5 cellular contexts compared by ENCODE assay signal in the genomic region with DNA sequence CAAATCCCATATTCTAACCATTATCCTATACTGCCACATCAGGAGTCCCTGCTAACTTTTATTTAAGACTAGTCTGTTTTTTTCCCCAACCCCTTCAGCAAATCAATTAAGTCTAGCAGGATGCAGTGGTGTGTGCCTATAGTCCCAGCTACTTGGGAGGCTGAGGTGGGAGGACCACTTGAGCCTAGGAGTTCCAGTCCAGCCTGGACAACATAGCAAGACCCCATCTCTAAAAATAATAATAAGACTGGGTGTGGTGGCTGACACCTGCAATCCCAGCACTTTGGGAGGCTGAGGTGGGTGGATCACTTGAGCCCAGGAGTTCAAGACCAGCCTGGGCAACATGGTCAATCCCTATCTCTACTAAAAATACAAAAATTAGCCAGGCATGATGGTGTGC. TPM values are rescaled to one million over a fixed set of nuclear protein-coding genes. Genes with fewer than 3 reads are reported as not detected.
DNase-seq lines count a peak whose midpoint lies in the region; ATAC-seq, FAIRE-seq and TF ChIP-seq lines count a peak whose summit lies in the region.
"Not testable (repeated sequence)": the region's sequence is repeated elsewhere in the genome, so short reads cannot be mapped to it uniquely, and the experiment has no call there.

No MANE protein-coding gene starts in this region.

- BruUV-seq in K562 (replicated peaks; lab: Mats Ljungman, UMichigan); HepG2 (replicated peaks; lab: Mats Ljungman, UMichigan): not testable (repeated sequence)

- H3K4me1 Mint-ChIP-seq in CD4-positive, CD25-positive, alpha-beta regulatory T cell; WTC11: not testable (repeated sequence)

- POLR2A ChIA-PET in HEK293 (lab: Yijun Ruan, JAX): interaction anchor here (0.6 to 2.6 kb wide), 2 partner anchors 16 to 40 kb away, joined by 3 to 15 read pairs; a partner anchor contains a TSS
- POLR2A ChIA-PET in WTC11 (lab: Charles Lee): interaction anchor here (1.1 kb wide), 1 partner anchor 16 kb away, joined by 4 read pairs; a partner anchor contains a TSS
- POLR2A ChIA-PET in K562 (lab: Yijun Ruan, JAX): interaction anchor here (0.8 to 9.5 kb wide), 2 partner anchors 11 to 16 kb away, joined by 3 to 75 read pairs; no protein-coding TSS in a partner anchor
- POLR2A ChIA-PET in HepG2 (lab: Yijun Ruan, JAX): interaction anchor here (2.9 kb wide), 1 partner anchor 16 kb away, joined by 7 read pairs; a partner anchor contains a TSS

- intact Hi-C loops in K562 (cut with micrococcal nuclease); HepG2 (cut with micrococcal nuclease; ENCODE audit: unreplicated experiment): not testable (repeated sequence)

- not testable (repeated sequence) for TF ChIP-seq EP300 in K562 (IDR thresholded peaks at IDR 0.05; ENCODE audit: low read length); HepG2 (IDR thresholded peaks at IDR 0.05; ENCODE audit: low read depth in 2 of 2, low read length in 2 of 2); HepG2 (CRISPR knock-in tag; IDR thresholded peaks at IDR 0.05; ENCODE audit: borderline replicate concordance)

- not testable (repeated sequence) for H4K20me1 ChIP-seq in K562 (replicated peaks; ENCODE audit: control insufficient read depth, insufficient read depth, low read length); HepG2 (ENCODE audit: insufficient read depth, low read length)

- not testable (repeated sequence) for TF ChIP-seq RAD21 in K562 (CRISPR knock-in tag; conservative IDR thresholded peaks at IDR 0.05 in 1 of 2, IDR thresholded peaks at IDR 0.05 in 1 of 2); HepG2 (CRISPR knock-in tag; IDR thresholded peaks at IDR 0.05)

- not testable (repeated sequence) for H3K79me2 ChIP-seq in K562 (ENCODE audit: control insufficient read depth, insufficient read depth, low read length); HepG2 (ENCODE audit: insufficient read depth, low read length)

- H3K4me1 ChIP-seq in CD4-positive, CD25-positive, alpha-beta regulatory T cell (ENCODE audit: control insufficient read depth, insufficient read depth, low read length, poor library complexity, severe bottlenecking); HEK293 (ENCODE audit: control insufficient read depth, insufficient read depth, low read length); K562 (replicated peaks in 1 of 2; ENCODE audit: control insufficient read depth in 2 of 2, insufficient read depth in 2 of 2, low read length in 2 of 2); HepG2 (ENCODE audit: insufficient read depth, low read length): not testable (repeated sequence)

- peaks cover 11% of the 10 kb centered on the region for H3K36me3 Mint-ChIP-seq in CD4-positive, CD25-positive, alpha-beta regulatory T cell
- not testable (repeated sequence) for H3K36me3 Mint-ChIP-seq in WTC11

- H3K27ac ChIP-seq in CD4-positive, CD25-positive, alpha-beta regulatory T cell (ENCODE audit: insufficient read depth, low read length, poor library complexity, severe bottlenecking); HEK293 (ENCODE audit: extremely low read depth, low read depth, low read length); K562 (ENCODE audit: extremely low read depth, low read depth, low read length); HepG2 (ENCODE audit: extremely low read length, insufficient read depth, low read length): not testable (repeated sequence)

- H3K36me3 ChIP-seq in CD4-positive, CD25-positive, alpha-beta regulatory T cell (ENCODE audit: control insufficient read depth, insufficient read depth, low read length): peaks cover 29% of the 10 kb centered on the region
- H3K36me3 ChIP-seq in HEK293 (ENCODE audit: control insufficient read depth in 2 of 2, insufficient read depth in 1 of 2, low read length in 2 of 2) (peaks cover 10 to 20% of the 10 kb centered on the region in 2 experiments; a peak in 2 of 3 replicates), K562 (ENCODE audit: control insufficient read depth, insufficient read depth, low read length) (peaks cover 48% of the 10 kb centered on the region; the same call in 2 of the 3 replicates), HepG2 (replicated peaks in 1 of 2; ENCODE audit: control insufficient read depth in 1 of 2, insufficient read depth in 2 of 2, low read length in 2 of 2) (peaks cover 6 to 45% of the 10 kb centered on the region in 2 experiments; a peak in 4 of 5 replicates)

- H2AFZ ChIP-seq in K562 (ENCODE audit: low read depth, low read length); HepG2 (ENCODE audit: low read length): not testable (repeated sequence)

- not testable (repeated sequence) for TF ChIP-seq POLR2A in K562 (conservative IDR thresholded peaks at IDR 0.05); HepG2 (IDR thresholded peaks at IDR 0.05; ENCODE audit: insufficient read depth in 1 of 2, low read depth in 2 of 2, low read length in 2 of 2)

- H3K27ac Mint-ChIP-seq in CD4-positive, CD25-positive, alpha-beta regulatory T cell: peak overlapping the region in 2 of 3 donors; percentile 20 to 65
- not testable (repeated sequence) for H3K27ac Mint-ChIP-seq in WTC11

- not testable (repeated sequence) for ATAC-seq in CD4-positive, CD25-positive, alpha-beta regulatory T cell (ENCODE audit: low read depth in 2 of 2); WTC11; K562; HepG2

- TF ChIP-seq CTCF in HEK293 (tag by site-specific recombination; IDR thresholded peaks at IDR 0.05); WTC11 (IDR thresholded peaks at IDR 0.05); K562 (IDR thresholded peaks at IDR 0.05 in 2 of 3, conservative IDR thresholded peaks at IDR 0.05 in 1 of 3; ENCODE audit: insufficient read depth in 2 of 3, low read depth in 1 of 3, low read length in 3 of 3); HepG2 (CRISPR knock-in tag; IDR thresholded peaks at IDR 0.05): not testable (repeated sequence)

- H3K4me3 Mint-ChIP-seq in CD4-positive, CD25-positive, alpha-beta regulatory T cell; WTC11: not testable (repeated sequence)

- not testable (repeated sequence) for H3K9me3 Mint-ChIP-seq in CD4-positive, CD25-positive, alpha-beta regulatory T cell; WTC11

- H3K4me3 ChIP-seq in CD4-positive, CD25-positive, alpha-beta regulatory T cell (ENCODE audit: low read depth, low read length); HEK293 (ENCODE audit: low read depth, low read length); K562; HepG2 (replicated peaks in 1 of 3; ENCODE audit: insufficient read depth in 1 of 3, low read depth in 2 of 3, low read length in 3 of 3): not testable (repeated sequence)

- H3K9me3 ChIP-seq in CD4-positive, CD25-positive, alpha-beta regulatory T cell (ENCODE audit: control insufficient read depth in 2 of 2, low read length in 2 of 2); HEK293 (ENCODE audit: control insufficient read depth, insufficient read depth, low read depth, low read length); K562 (replicated peaks; ENCODE audit: control insufficient read depth, insufficient read depth, low read depth, low read length); HepG2 (ENCODE audit: low read length): not testable (repeated sequence)

- H3K27me3 Mint-ChIP-seq in CD4-positive, CD25-positive, alpha-beta regulatory T cell; WTC11 (ENCODE audit: low read depth): not testable (repeated sequence)

- H3K9ac ChIP-seq in K562 (ENCODE audit: insufficient read depth in 1 of 2, low read depth in 2 of 2, low read length in 2 of 2); HepG2 (ENCODE audit: insufficient read depth, low read depth, low read length): not testable (repeated sequence)

- H3K27me3 ChIP-seq in CD4-positive, CD25-positive, alpha-beta regulatory T cell (ENCODE audit: control insufficient read depth, insufficient read depth, low read length); K562 (ENCODE audit: control insufficient read depth in 2 of 2, insufficient read depth in 2 of 2, low read length in 2 of 2); HepG2 (ENCODE audit: control insufficient read depth in 1 of 2, insufficient read depth in 2 of 2, low read length in 2 of 2): not testable (repeated sequence)

- FAIRE-seq in K562 (lab: Jason Lieb, UNC); HepG2 (lab: Jason Lieb, UNC): not testable (repeated sequence)

- not testable (repeated sequence) for H3K4me2 ChIP-seq in K562 (ENCODE audit: insufficient read depth, low read length); HepG2 (ENCODE audit: low read depth, low read length)

- CTCF ChIA-PET in HEK293 (lab: Yijun Ruan, JAX): interaction anchor here (0.5 kb wide), 1 partner anchor 66 kb away, joined by 3 read pairs; no protein-coding TSS in a partner anchor
- CTCF ChIA-PET in WTC11 (lab: Charles Lee); K562 (lab: Yijun Ruan, JAX; ENCODE audit: low intra/inter-chr PET ratio); HepG2 (lab: Yijun Ruan, JAX; ENCODE audit: low intra/inter-chr PET ratio, low total read pairs): not testable (repeated sequence)

- DNase-seq in CD4-positive, CD25-positive, alpha-beta regulatory T cell; WTC11 (ENCODE audit: low spot score); K562 (ENCODE audit: extremely low read depth in 1 of 4, low spot score in 3 of 4); HepG2 (ENCODE audit: low spot score): not testable (repeated sequence)

- in situ Hi-C loops in K562 (cut with MboI); HepG2 (cut with HindIII; ENCODE audit: extremely low pct_ligation_motif_present, low pct_unique_long_range_greater_than_20kb): not testable (repeated sequence)

- H3K9me1 ChIP-seq in K562 (ENCODE audit: control insufficient read depth, insufficient read depth, low read length): not testable (repeated sequence)

RNA-seq across cellular contexts. Expression of a gene that starts 16.3 kb away (rescaled TPM):
- total RNA-seq in CD4-positive, CD25-positive, alpha-beta regulatory T cell: 167 TPM
- polyA plus RNA-seq in CD4-positive, CD25-positive, alpha-beta regulatory T cell: 100 to 1,000 TPM; 132 to 156 (median 147) TPM
- total RNA-seq in WTC11 (2021) (224 to 357 TPM (median 224 TPM) in 3 replicates), K562 (2014; rRNA removed) (96.5 and 110 TPM in 2 replicates), K562 (2014; rRNA removed; fragmentation: Illumina TruSeq; extraction: Trizol) (64.8 and 71.7 TPM in 2 replicates), K562 (2015; rRNA removed; fragmentation: Illumina TruSeq; extraction: Trizol) (54.3 and 55.1 TPM in 2 replicates), K562 (2021) (215 and 223 TPM in 2 replicates), HepG2 (2016; rRNA removed; fragmentation: Illumina TruSeq; extraction: Trizol) (170 and 201 TPM in 2 replicates)
- 366 and 632 TPM in 2 replicates for total RNA-seq in K562 (2011; cell fraction: chromatin; rRNA removed; ENCODE audit: low replicate concordance)
- 590 and 687 TPM in 2 replicates for total RNA-seq in K562 (2011; cell fraction: nucleolus; rRNA removed)
- total RNA-seq in K562 (2011; cell fraction: nucleoplasm; rRNA removed): 558 and 752 TPM in 2 replicates
- polyA plus RNA-seq in K562 (2011; rRNA removed) (124 and 160 TPM in 2 replicates), K562 (2014; fragmentation: Illumina TruSeq; extraction: Trizol) (222 and 265 TPM in 2 replicates), K562 (2014; fragmentation: Nextera tagmentation; extraction: Ambion mirVana) (100 to 1,000 TPM in 1 of 2 experiments, 10 to 100 TPM in 1; 48.0 to 113 TPM), K562 (2014; rRNA removed) (156 and 169 TPM in 2 replicates), HepG2 (2011; rRNA removed) (187 and 206 TPM in 2 replicates)
- polyA plus RNA-seq in K562 (2011; cell fraction: cytosol; rRNA removed): 64.7 and 120 TPM in 2 replicates
- 65.0 and 135 TPM in 2 replicates for polyA plus RNA-seq in K562 (2011; cell fraction: nucleus; rRNA removed)
- 209 and 415 TPM in 2 replicates for polyA plus RNA-seq in K562 (2012)
- 183 and 250 TPM in 2 replicates for polyA minus RNA-seq in K562 (2011; rRNA and poly(A)+ RNA removed)
- 152 and 186 TPM in 2 replicates for polyA minus RNA-seq in K562 (2011; cell fraction: cytosol; rRNA and poly(A)+ RNA removed)
- 35.9 and 116 TPM in 2 replicates for polyA minus RNA-seq in K562 (2011; cell fraction: nucleus; rRNA and poly(A)+ RNA removed)
- total RNA-seq in HepG2 (2016; cell fraction: cytosol; rRNA removed; fragmentation: Illumina TruSeq; extraction: Trizol; ENCODE audit: low read depth): 11.3 and 12.9 TPM in 2 replicates
- total RNA-seq in HepG2 (2016; cell fraction: insoluble cytoplasmic fraction; rRNA removed; fragmentation: Illumina TruSeq; extraction: Trizol): 150 and 197 TPM in 2 replicates
- total RNA-seq in HepG2 (2016; cell fraction: membrane; rRNA removed; fragmentation: Illumina TruSeq; extraction: Trizol): 29.2 and 35.2 TPM in 2 replicates
- 348 and 388 TPM in 2 replicates for total RNA-seq in HepG2 (2016; cell fraction: nucleus; rRNA removed; fragmentation: Illumina TruSeq; extraction: Trizol)
- polyA plus RNA-seq in HepG2 (2011; cell fraction: cytosol; rRNA removed): 150 and 201 TPM in 2 replicates
- polyA plus RNA-seq in HepG2 (2011; cell fraction: nucleus; rRNA removed): 105 and 114 TPM in 2 replicates
- 378 and 476 TPM in 2 replicates for polyA plus RNA-seq in HepG2 (2012)
- polyA plus RNA-seq in HepG2 (2016; cell fraction: cytosol; fragmentation: Illumina TruSeq; extraction: Trizol; ENCODE audit: low read depth): 23.2 and 24.9 TPM in 2 replicates
- 263 and 283 TPM in 2 replicates for polyA plus RNA-seq in HepG2 (2016; cell fraction: insoluble cytoplasmic fraction; fragmentation: Illumina TruSeq; extraction: Trizol; ENCODE audit: low read depth)
- polyA plus RNA-seq in HepG2 (2016; cell fraction: membrane; fragmentation: Illumina TruSeq; extraction: Trizol; ENCODE audit: low read depth): 33.1 and 41.5 TPM in 2 replicates
- 733 and 789 TPM in 2 replicates for polyA plus RNA-seq in HepG2 (2016; cell fraction: nucleus; fragmentation: Illumina TruSeq; extraction: Trizol; ENCODE audit: insufficient read depth, low read depth)
- polyA minus RNA-seq in HepG2 (2011; rRNA and poly(A)+ RNA removed; ENCODE audit: low replicate concordance): 133 and 284 TPM in 2 replicates
- polyA minus RNA-seq in HepG2 (2011; cell fraction: cytosol; rRNA and poly(A)+ RNA removed): 290 and 324 TPM in 2 replicates
- 124 and 160 TPM in 2 replicates for polyA minus RNA-seq in HepG2 (2011; cell fraction: nucleus; rRNA and poly(A)+ RNA removed)

RNA-seq across cellular contexts. Expression of a gene that starts 24.5 kb away (rescaled TPM):
- total RNA-seq in CD4-positive, CD25-positive, alpha-beta regulatory T cell: 14.2 TPM
- polyA plus RNA-seq in CD4-positive, CD25-positive, alpha-beta regulatory T cell: 10 to 100 TPM; 37.2 to 39.5 (median 38.8) TPM
- total RNA-seq in WTC11 (2021): 23.4 to 25.5 TPM (median 23.7 TPM) in 3 replicates
- total RNA-seq in K562 (2011; cell fraction: chromatin; rRNA removed; ENCODE audit: low replicate concordance): 14.7 and 22.7 TPM in 2 replicates
- 18.2 and 21.8 TPM in 2 replicates for total RNA-seq in K562 (2011; cell fraction: nucleolus; rRNA removed)
- total RNA-seq in K562 (2011; cell fraction: nucleoplasm; rRNA removed): 18.0 and 21.3 TPM in 2 replicates
- total RNA-seq in K562 (2014; rRNA removed): 38.3 and 52.9 TPM in 2 replicates
- total RNA-seq in K562 (2014; rRNA removed; fragmentation: Illumina TruSeq; extraction: Trizol): 46.6 and 50.3 TPM in 2 replicates
- total RNA-seq in K562 (2015; rRNA removed; fragmentation: Illumina TruSeq; extraction: Trizol): 47.5 and 49.4 TPM in 2 replicates
- total RNA-seq in K562 (2021): 47.4 and 51.5 TPM in 2 replicates
- polyA plus RNA-seq in K562 (2011; rRNA removed): 68.2 and 68.4 TPM in 2 replicates
- polyA plus RNA-seq in K562 (2011; cell fraction: cytosol; rRNA removed): 58.3 and 66.8 TPM in 2 replicates
- 39.3 and 47.1 TPM in 2 replicates for polyA plus RNA-seq in K562 (2011; cell fraction: nucleus; rRNA removed)
- polyA plus RNA-seq in K562 (2012): 40.4 and 73.3 TPM in 2 replicates
- 52.7 and 59.3 TPM in 2 replicates for polyA plus RNA-seq in K562 (2014; fragmentation: Illumina TruSeq; extraction: Trizol)
- polyA plus RNA-seq in K562 (2014; fragmentation: Nextera tagmentation; extraction: Ambion mirVana): 100 to 1,000 TPM in 1 of 2 experiments, 10 to 100 TPM in 1; 81.5 to 113 TPM
- 52.8 and 54.2 TPM in 2 replicates for polyA plus RNA-seq in K562 (2014; rRNA removed)
- 40.8 and 47.8 TPM in 2 replicates for polyA minus RNA-seq in K562 (2011; rRNA and poly(A)+ RNA removed)
- 17.8 and 19.6 TPM in 2 replicates for polyA minus RNA-seq in K562 (2011; cell fraction: cytosol; rRNA and poly(A)+ RNA removed)
- 6.1 and 10.8 TPM in 2 replicates for polyA minus RNA-seq in K562 (2011; cell fraction: nucleus; rRNA and poly(A)+ RNA removed)
- total RNA-seq in HepG2 (2016; rRNA removed; fragmentation: Illumina TruSeq; extraction: Trizol): 90.0 and 103 TPM in 2 replicates
- total RNA-seq in HepG2 (2016; cell fraction: cytosol; rRNA removed; fragmentation: Illumina TruSeq; extraction: Trizol; ENCODE audit: low read depth): 53.4 and 72.5 TPM in 2 replicates
- total RNA-seq in HepG2 (2016; cell fraction: insoluble cytoplasmic fraction; rRNA removed; fragmentation: Illumina TruSeq; extraction: Trizol): 93.4 and 96.8 TPM in 2 replicates
- 85.0 and 123 TPM in 2 replicates for total RNA-seq in HepG2 (2016; cell fraction: membrane; rRNA removed; fragmentation: Illumina TruSeq; extraction: Trizol)
- total RNA-seq in HepG2 (2016; cell fraction: nucleus; rRNA removed; fragmentation: Illumina TruSeq; extraction: Trizol): 41.3 and 42.3 TPM in 2 replicates
- 61.1 and 75.5 TPM in 2 replicates for polyA plus RNA-seq in HepG2 (2011; rRNA removed)
- 64.3 and 75.5 TPM in 2 replicates for polyA plus RNA-seq in HepG2 (2011; cell fraction: cytosol; rRNA removed)
- polyA plus RNA-seq in HepG2 (2011; cell fraction: nucleus; rRNA removed): 34.1 and 38.7 TPM in 2 replicates
- 49.1 and 54.5 TPM in 2 replicates for polyA plus RNA-seq in HepG2 (2012)
- polyA plus RNA-seq in HepG2 (2016; cell fraction: cytosol; fragmentation: Illumina TruSeq; extraction: Trizol; ENCODE audit: low read depth): 46.9 and 76.5 TPM in 2 replicates
- polyA plus RNA-seq in HepG2 (2016; cell fraction: insoluble cytoplasmic fraction; fragmentation: Illumina TruSeq; extraction: Trizol; ENCODE audit: low read depth): 89.7 and 90.2 TPM in 2 replicates
- polyA plus RNA-seq in HepG2 (2016; cell fraction: membrane; fragmentation: Illumina TruSeq; extraction: Trizol; ENCODE audit: low read depth): 64.9 and 87.8 TPM in 2 replicates
- 63.0 and 63.2 TPM in 2 replicates for polyA plus RNA-seq in HepG2 (2016; cell fraction: nucleus; fragmentation: Illumina TruSeq; extraction: Trizol; ENCODE audit: insufficient read depth, low read depth)
- 38.7 and 63.4 TPM in 2 replicates for polyA minus RNA-seq in HepG2 (2011; rRNA and poly(A)+ RNA removed; ENCODE audit: low replicate concordance)
- polyA minus RNA-seq in HepG2 (2011; cell fraction: cytosol; rRNA and poly(A)+ RNA removed): 18.4 and 19.4 TPM in 2 replicates
- polyA minus RNA-seq in HepG2 (2011; cell fraction: nucleus; rRNA and poly(A)+ RNA removed): 12.0 and 14.9 TPM in 2 replicates

RNA-seq across cellular contexts. Expression of a gene that starts 35.3 kb away (rescaled TPM):
- total RNA-seq in CD4-positive, CD25-positive, alpha-beta regulatory T cell: 44.6 TPM
- 10 to 100 TPM; 60.0 to 81.6 (median 67.0) TPM for polyA plus RNA-seq in CD4-positive, CD25-positive, alpha-beta regulatory T cell
- total RNA-seq in WTC11 (2021): 40.9 to 47.4 TPM (median 41.4 TPM) in 3 replicates
- total RNA-seq in K562 (2011; cell fraction: chromatin; rRNA removed; ENCODE audit: low replicate concordance): 6.8 and 18.2 TPM in 2 replicates
- 5.5 and 5.7 TPM in 2 replicates for total RNA-seq in K562 (2011; cell fraction: nucleolus; rRNA removed)
- 11.7 and 18.9 TPM in 2 replicates for total RNA-seq in K562 (2011; cell fraction: nucleoplasm; rRNA removed)
- total RNA-seq in K562 (2014; rRNA removed): 18.8 and 23.1 TPM in 2 replicates
- total RNA-seq in K562 (2014; rRNA removed; fragmentation: Illumina TruSeq; extraction: Trizol): 41.0 and 48.5 TPM in 2 replicates
- 33.7 and 36.5 TPM in 2 replicates for total RNA-seq in K562 (2015; rRNA removed; fragmentation: Illumina TruSeq; extraction: Trizol)
- 41.5 and 44.8 TPM in 2 replicates for total RNA-seq in K562 (2021)
- 27.4 and 44.8 TPM in 2 replicates for polyA plus RNA-seq in K562 (2011; rRNA removed)
- 10.1 and 24.5 TPM in 2 replicates for polyA plus RNA-seq in K562 (2011; cell fraction: cytosol; rRNA removed)
- polyA plus RNA-seq in K562 (2011; cell fraction: nucleus; rRNA removed): 5.7 and 10.9 TPM in 2 replicates
- 26.5 and 30.6 TPM in 2 replicates for polyA plus RNA-seq in K562 (2012)
- 36.0 and 40.9 TPM in 2 replicates for polyA plus RNA-seq in K562 (2014; fragmentation: Illumina TruSeq; extraction: Trizol)
- polyA plus RNA-seq in K562 (2014; fragmentation: Nextera tagmentation; extraction: Ambion mirVana): 10 to 100 TPM; 35.0 to 38.3 TPM
- polyA plus RNA-seq in K562 (2014; rRNA removed): 25.4 and 30.0 TPM in 2 replicates
- polyA minus RNA-seq in K562 (2011; rRNA and poly(A)+ RNA removed): 37.4 and 46.7 TPM in 2 replicates
- polyA minus RNA-seq in K562 (2011; cell fraction: cytosol; rRNA and poly(A)+ RNA removed): 16.5 and 21.3 TPM in 2 replicates
- polyA minus RNA-seq in K562 (2011; cell fraction: nucleus; rRNA and poly(A)+ RNA removed): 3.4 and 8.1 TPM in 2 replicates
- 20.9 and 32.7 TPM in 2 replicates for total RNA-seq in HepG2 (2016; rRNA removed; fragmentation: Illumina TruSeq; extraction: Trizol)
- 7.3 and 8.8 TPM in 2 replicates for total RNA-seq in HepG2 (2016; cell fraction: cytosol; rRNA removed; fragmentation: Illumina TruSeq; extraction: Trizol; ENCODE audit: low read depth)
- total RNA-seq in HepG2 (2016; cell fraction: insoluble cytoplasmic fraction; rRNA removed; fragmentation: Illumina TruSeq; extraction: Trizol): 22.6 and 28.4 TPM in 2 replicates
- 17.5 and 19.3 TPM in 2 replicates for total RNA-seq in HepG2 (2016; cell fraction: membrane; rRNA removed; fragmentation: Illumina TruSeq; extraction: Trizol)
- 12.4 and 13.3 TPM in 2 replicates for total RNA-seq in HepG2 (2016; cell fraction: nucleus; rRNA removed; fragmentation: Illumina TruSeq; extraction: Trizol)
- polyA plus RNA-seq in HepG2 (2011; rRNA removed): 13.0 and 18.5 TPM in 2 replicates
- 9.8 and 15.8 TPM in 2 replicates for polyA plus RNA-seq in HepG2 (2011; cell fraction: cytosol; rRNA removed)
- polyA plus RNA-seq in HepG2 (2011; cell fraction: nucleus; rRNA removed): 3.2 and 4.7 TPM in 2 replicates
- polyA plus RNA-seq in HepG2 (2012): 16.8 and 24.2 TPM in 2 replicates
- polyA plus RNA-seq in HepG2 (2016; cell fraction: cytosol; fragmentation: Illumina TruSeq; extraction: Trizol; ENCODE audit: low read depth): 8.3 and 8.4 TPM in 2 replicates
- 44.1 and 50.4 TPM in 2 replicates for polyA plus RNA-seq in HepG2 (2016; cell fraction: insoluble cytoplasmic fraction; fragmentation: Illumina TruSeq; extraction: Trizol; ENCODE audit: low read depth)
- 14.4 and 17.7 TPM in 2 replicates for polyA plus RNA-seq in HepG2 (2016; cell fraction: membrane; fragmentation: Illumina TruSeq; extraction: Trizol; ENCODE audit: low read depth)
- 18.5 and 19.5 TPM in 2 replicates for polyA plus RNA-seq in HepG2 (2016; cell fraction: nucleus; fragmentation: Illumina TruSeq; extraction: Trizol; ENCODE audit: insufficient read depth, low read depth)
- polyA minus RNA-seq in HepG2 (2011; rRNA and poly(A)+ RNA removed; ENCODE audit: low replicate concordance): 9.8 and 19.2 TPM in 2 replicates
- polyA minus RNA-seq in HepG2 (2011; cell fraction: cytosol; rRNA and poly(A)+ RNA removed): 15.6 and 16.9 TPM in 2 replicates
- 10.2 and 11.8 TPM in 2 replicates for polyA minus RNA-seq in HepG2 (2011; cell fraction: nucleus; rRNA and poly(A)+ RNA removed)

RNA-seq across cellular contexts. Expression of a gene that starts 36.8 kb away (rescaled TPM):
- 65.4 TPM for total RNA-seq in CD4-positive, CD25-positive, alpha-beta regulatory T cell
- 10 to 100 TPM; 34.0 to 40.7 (median 35.4) TPM for polyA plus RNA-seq in CD4-positive, CD25-positive, alpha-beta regulatory T cell
- total RNA-seq in WTC11 (2021) (33.3 to 34.0 TPM (median 33.8 TPM) in 3 replicates), K562 (2014; rRNA removed) (45.3 and 46.0 TPM in 2 replicates), K562 (2014; rRNA removed; fragmentation: Illumina TruSeq; extraction: Trizol) (66.1 and 71.7 TPM in 2 replicates), K562 (2015; rRNA removed; fragmentation: Illumina TruSeq; extraction: Trizol) (52.8 and 56.8 TPM in 2 replicates), K562 (2021) (62.1 and 65.6 TPM in 2 replicates), HepG2 (2016; rRNA removed; fragmentation: Illumina TruSeq; extraction: Trizol) (33.2 and 47.0 TPM in 2 replicates)
- total RNA-seq in K562 (2011; cell fraction: chromatin; rRNA removed; ENCODE audit: low replicate concordance): 147 and 326 TPM in 2 replicates
- total RNA-seq in K562 (2011; cell fraction: nucleolus; rRNA removed): 62.2 and 74.2 TPM in 2 replicates
- 130 and 154 TPM in 2 replicates for total RNA-seq in K562 (2011; cell fraction: nucleoplasm; rRNA removed)
- polyA plus RNA-seq in K562 (2011; rRNA removed) (36.3 TPM in 2 replicates), K562 (2014; fragmentation: Illumina TruSeq; extraction: Trizol) (40.7 and 45.5 TPM in 2 replicates), K562 (2014; fragmentation: Nextera tagmentation; extraction: Ambion mirVana) (10 to 100 TPM in 1 of 2 experiments, 1 to 10 TPM in 1; 9.5 to 12.0 TPM), K562 (2014; rRNA removed) (25.7 and 28.6 TPM in 2 replicates), HepG2 (2011; rRNA removed) (9.4 and 11.1 TPM in 2 replicates)
- 12.1 and 18.4 TPM in 2 replicates for polyA plus RNA-seq in K562 (2011; cell fraction: cytosol; rRNA removed)
- polyA plus RNA-seq in K562 (2011; cell fraction: nucleus; rRNA removed): 43.5 and 52.1 TPM in 2 replicates
- polyA plus RNA-seq in K562 (2012): 24.5 and 24.6 TPM in 2 replicates
- polyA minus RNA-seq in K562 (2011; rRNA and poly(A)+ RNA removed): 96.0 and 122 TPM in 2 replicates
- 42.0 and 47.0 TPM in 2 replicates for polyA minus RNA-seq in K562 (2011; cell fraction: cytosol; rRNA and poly(A)+ RNA removed)
- polyA minus RNA-seq in K562 (2011; cell fraction: nucleus; rRNA and poly(A)+ RNA removed): 42.1 and 80.3 TPM in 2 replicates
- total RNA-seq in HepG2 (2016; cell fraction: cytosol; rRNA removed; fragmentation: Illumina TruSeq; extraction: Trizol; ENCODE audit: low read depth): 14.6 and 17.1 TPM in 2 replicates
- total RNA-seq in HepG2 (2016; cell fraction: insoluble cytoplasmic fraction; rRNA removed; fragmentation: Illumina TruSeq; extraction: Trizol): 32.1 and 41.4 TPM in 2 replicates
- 14.1 and 14.7 TPM in 2 replicates for total RNA-seq in HepG2 (2016; cell fraction: membrane; rRNA removed; fragmentation: Illumina TruSeq; extraction: Trizol)
- total RNA-seq in HepG2 (2016; cell fraction: nucleus; rRNA removed; fragmentation: Illumina TruSeq; extraction: Trizol): 39.6 and 45.1 TPM in 2 replicates
- polyA plus RNA-seq in HepG2 (2011; cell fraction: cytosol; rRNA removed): 4.5 and 7.1 TPM in 2 replicates
- 15.4 and 18.2 TPM in 2 replicates for polyA plus RNA-seq in HepG2 (2011; cell fraction: nucleus; rRNA removed)
- 14.1 and 14.6 TPM in 2 replicates for polyA plus RNA-seq in HepG2 (2012)
- 0.40 and 0.53 TPM in 2 replicates for polyA plus RNA-seq in HepG2 (2016; cell fraction: cytosol; fragmentation: Illumina TruSeq; extraction: Trizol; ENCODE audit: low read depth)
- polyA plus RNA-seq in HepG2 (2016; cell fraction: insoluble cytoplasmic fraction; fragmentation: Illumina TruSeq; extraction: Trizol; ENCODE audit: low read depth): 16.0 and 18.1 TPM in 2 replicates
- polyA plus RNA-seq in HepG2 (2016; cell fraction: membrane; fragmentation: Illumina TruSeq; extraction: Trizol; ENCODE audit: low read depth): 1.4 and 1.7 TPM in 2 replicates
- polyA plus RNA-seq in HepG2 (2016; cell fraction: nucleus; fragmentation: Illumina TruSeq; extraction: Trizol; ENCODE audit: insufficient read depth, low read depth): 21.3 and 26.6 TPM in 2 replicates
- polyA minus RNA-seq in HepG2 (2011; rRNA and poly(A)+ RNA removed; ENCODE audit: low replicate concordance): 22.4 and 55.2 TPM in 2 replicates
- 24.6 and 33.5 TPM in 2 replicates for polyA minus RNA-seq in HepG2 (2011; cell fraction: cytosol; rRNA and poly(A)+ RNA removed)
- 59.9 and 66.5 TPM in 2 replicates for polyA minus RNA-seq in HepG2 (2011; cell fraction: nucleus; rRNA and poly(A)+ RNA removed)
